Comparison of ENCODE assay signal across 1 cellular context in genomic region chr5:59062986-59063683, GRCh38.
TF ChIP-seq lines count a peak whose summit lies in the region.

No MANE protein-coding gene starts in this region.

TF ChIP-seq in GM23338, 12 proteins besides CTCF, POLR2A, EP300 and RAD21 (continued from another document):
- TF ChIP-seq ETS1 (IDR thresholded peaks at IDR 0.05) = no peak
- TF ChIP-seq ZNF331 (CRISPR knock-in tag; IDR thresholded peaks at IDR 0.05; ENCODE audit: low read depth) = no peak
